ENCODE assay signal across 1 cellular context in the genomic region with DNA sequence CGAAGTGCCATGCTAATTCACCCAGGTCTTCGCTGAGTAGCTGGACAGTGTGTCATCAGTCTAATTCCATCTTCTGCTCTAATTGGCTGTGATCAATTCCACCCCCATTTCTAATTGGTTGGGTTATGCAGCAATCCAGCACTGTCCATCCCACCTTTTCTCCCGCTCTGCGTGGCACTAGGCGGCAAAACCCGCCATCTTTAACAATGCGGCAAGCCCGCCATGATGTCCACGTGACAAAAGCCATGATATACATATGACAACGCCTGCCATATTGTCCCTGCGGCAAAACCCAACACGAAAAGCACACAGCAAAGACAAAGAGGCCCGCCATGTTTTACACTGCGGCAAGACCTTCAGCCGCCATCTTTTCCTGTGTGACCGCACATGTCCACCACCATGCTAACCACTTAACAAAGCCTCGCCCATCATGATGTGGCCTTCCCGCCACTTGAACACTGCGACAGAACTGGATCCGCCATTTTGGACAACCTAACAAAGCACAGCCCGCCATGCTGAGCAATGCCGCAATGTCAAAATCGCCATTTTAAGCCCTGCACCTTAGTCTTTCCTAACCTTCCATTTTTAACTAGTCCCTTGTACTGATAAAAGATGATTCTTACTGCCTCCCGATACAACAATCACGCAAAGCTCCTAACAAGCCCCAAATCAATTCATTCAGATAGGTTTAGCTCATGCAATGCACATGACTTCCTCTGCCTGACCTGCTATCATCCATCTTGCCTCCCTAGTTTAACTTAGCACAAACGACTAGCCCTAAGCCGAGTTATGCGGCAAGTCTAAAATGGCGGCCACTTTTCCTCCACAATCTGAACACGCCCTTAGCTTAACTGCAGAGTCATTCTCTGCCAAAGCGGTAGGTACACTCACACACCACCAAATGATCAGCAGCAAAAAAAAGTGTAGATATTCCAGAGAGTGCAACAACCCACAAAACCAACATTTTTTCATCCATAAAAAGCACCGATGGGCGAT.
A peak's percentile ranks its signal among the peaks of the same experiment; 100 is the strongest.
TF ChIP-seq lines count a peak whose summit lies in the region.

No MANE protein-coding gene starts in this region.

TF ChIP-seq in K562, 482 proteins besides CTCF, POLR2A, EP300 and RAD21 (continued from another document and continues in another):
- TF ChIP-seq PRDM10 (IDR thresholded peaks at IDR 0.05; ENCODE audit: partially characterized antibody) = no peak
- no peak for TF ChIP-seq IRF2 (CRISPR knock-in tag; IDR thresholded peaks at IDR 0.05)
- TF ChIP-seq KLF1 (tag; IDR thresholded peaks at IDR 0.05) = no peak
- no peak for TF ChIP-seq PHF20 (IDR thresholded peaks at IDR 0.05; ENCODE audit: partially characterized antibody)
- TF ChIP-seq ZNF699 (CRISPR knock-in tag; IDR thresholded peaks at IDR 0.05; ENCODE audit: insufficient replicate concordance) = no peak
- no peak for TF ChIP-seq CHD4 (IDR thresholded peaks at IDR 0.05; ENCODE audit: insufficient read depth, insufficient replicate concordance, low read depth, low read length, poor library complexity, severe bottlenecking)
- no peak for TF ChIP-seq ELF2 (CRISPR knock-in tag; IDR thresholded peaks at IDR 0.05)
- TF ChIP-seq ELF1 (tag; IDR thresholded peaks at IDR 0.05) = no peak
- TF ChIP-seq ZNF324 (CRISPR knock-in tag; IDR thresholded peaks at IDR 0.05) = no peak
- no peak for TF ChIP-seq EWSR1 (IDR thresholded peaks at IDR 0.05; ENCODE audit: borderline replicate concordance, low read depth, partially characterized antibody)
- TF ChIP-seq, protein P1, sequence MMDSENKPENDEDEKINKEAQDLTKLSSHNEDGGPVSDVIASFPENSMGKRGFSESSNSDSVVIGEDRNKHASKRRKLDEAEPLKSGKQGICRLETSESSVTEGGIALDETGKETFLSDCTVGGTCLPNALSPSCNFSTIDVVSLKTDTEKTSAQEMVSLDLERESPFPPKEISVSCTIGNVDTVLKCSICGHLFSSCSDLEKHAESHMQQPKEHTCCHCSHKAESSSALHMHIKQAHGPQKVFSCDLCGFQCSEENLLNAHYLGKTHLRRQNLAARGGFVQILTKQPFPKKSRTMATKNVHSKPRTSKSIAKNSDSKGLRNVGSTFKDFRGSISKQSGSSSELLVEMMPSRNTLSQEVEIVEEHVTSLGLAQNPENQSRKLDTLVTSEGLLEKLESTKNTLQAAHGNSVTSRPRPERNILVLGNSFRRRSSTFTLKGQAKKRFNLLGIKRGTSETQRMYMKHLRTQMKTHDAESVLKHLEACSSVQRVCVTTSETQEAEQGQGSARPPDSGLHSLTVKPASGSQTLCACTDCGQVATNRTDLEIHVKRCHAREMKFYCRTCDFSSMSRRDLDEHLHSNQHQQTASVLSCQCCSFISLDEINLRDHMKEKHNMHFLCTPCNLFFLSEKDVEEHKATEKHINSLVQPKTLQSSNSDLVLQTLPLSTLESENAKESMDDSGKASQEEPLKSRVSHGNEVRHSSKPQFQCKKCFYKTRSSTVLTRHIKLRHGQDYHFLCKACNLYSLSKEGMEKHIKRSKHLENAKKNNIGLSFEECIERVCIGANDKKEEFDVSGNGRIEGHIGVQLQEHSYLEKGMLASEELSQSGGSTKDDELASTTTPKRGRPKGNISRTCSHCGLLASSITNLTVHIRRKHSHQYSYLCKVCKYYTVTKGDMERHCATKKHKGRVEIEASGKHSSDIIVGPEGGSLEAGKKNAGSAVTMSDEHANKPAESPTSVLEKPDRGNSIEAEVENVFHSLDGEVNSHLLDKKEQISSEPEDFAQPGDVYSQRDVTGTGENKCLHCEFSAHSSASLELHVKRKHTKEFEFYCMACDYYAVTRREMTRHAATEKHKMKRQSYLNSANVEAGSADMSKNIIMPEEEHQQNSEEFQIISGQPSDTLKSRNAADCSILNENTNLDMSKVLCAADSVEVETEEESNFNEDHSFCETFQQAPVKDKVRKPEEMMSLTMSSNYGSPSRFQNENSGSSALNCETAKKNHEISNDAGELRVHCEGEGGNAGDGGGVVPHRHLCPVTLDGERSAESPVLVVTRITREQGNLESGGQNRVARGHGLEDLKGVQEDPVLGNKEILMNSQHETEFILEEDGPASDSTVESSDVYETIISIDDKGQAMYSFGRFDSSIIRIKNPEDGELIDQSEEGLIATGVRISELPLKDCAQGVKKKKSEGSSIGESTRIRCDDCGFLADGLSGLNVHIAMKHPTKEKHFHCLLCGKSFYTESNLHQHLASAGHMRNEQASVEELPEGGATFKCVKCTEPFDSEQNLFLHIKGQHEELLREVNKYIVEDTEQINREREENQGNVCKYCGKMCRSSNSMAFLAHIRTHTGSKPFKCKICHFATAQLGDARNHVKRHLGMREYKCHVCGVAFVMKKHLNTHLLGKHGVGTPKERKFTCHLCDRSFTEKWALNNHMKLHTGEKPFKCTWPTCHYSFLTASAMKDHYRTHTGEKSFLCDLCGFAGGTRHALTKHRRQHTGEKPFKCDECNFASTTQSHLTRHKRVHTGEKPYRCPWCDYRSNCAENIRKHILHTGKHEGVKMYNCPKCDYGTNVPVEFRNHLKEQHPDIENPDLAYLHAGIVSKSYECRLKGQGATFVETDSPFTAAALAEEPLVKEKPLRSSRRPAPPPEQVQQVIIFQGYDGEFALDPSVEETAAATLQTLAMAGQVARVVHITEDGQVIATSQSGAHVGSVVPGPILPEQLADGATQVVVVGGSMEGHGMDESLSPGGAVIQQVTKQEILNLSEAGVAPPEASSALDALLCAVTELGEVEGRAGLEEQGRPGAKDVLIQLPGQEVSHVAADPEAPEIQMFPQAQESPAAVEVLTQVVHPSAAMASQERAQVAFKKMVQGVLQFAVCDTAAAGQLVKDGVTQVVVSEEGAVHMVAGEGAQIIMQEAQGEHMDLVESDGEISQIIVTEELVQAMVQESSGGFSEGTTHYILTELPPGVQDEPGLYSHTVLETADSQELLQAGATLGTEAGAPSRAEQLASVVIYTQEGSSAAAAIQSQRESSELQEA (IDR thresholded peaks at IDR 0.05; ENCODE audit: low read depth) = no peak
- TF ChIP-seq ZNF79 (CRISPR knock-in tag; IDR thresholded peaks at IDR 0.05; ENCODE audit: low read depth) = no peak
- TF ChIP-seq ZNF121 (CRISPR knock-in tag; conservative IDR thresholded peaks at IDR 0.05) = no peak
- TF ChIP-seq MEF2A (IDR thresholded peaks at IDR 0.05; ENCODE audit: control insufficient read depth, low read depth, low read length) = no peak
- TF ChIP-seq EZH2 (IDR thresholded peaks at IDR 0.05; ENCODE audit: borderline replicate concordance, low read depth, low read length) = no peak
- no peak for TF ChIP-seq NCOA2 (IDR thresholded peaks at IDR 0.05; ENCODE audit: partially characterized antibody in 2 of 2)
- no peak for TF ChIP-seq ZNF384 (IDR thresholded peaks at IDR 0.05; ENCODE audit: low read depth, low read length)
- TF ChIP-seq POLR2H (tag; IDR thresholded peaks at IDR 0.05; ENCODE audit: low read depth) = no peak
- TF ChIP-seq POLR2G (IDR thresholded peaks at IDR 0.05; ENCODE audit: low read depth, low read length) = peak; percentile 57
- TF ChIP-seq IFI16 (CRISPR knock-in tag; IDR thresholded peaks at IDR 0.05) = no peak
- TF ChIP-seq ETV1 (tag; conservative IDR thresholded peaks at IDR 0.05; ENCODE audit: low read depth) = peak; percentile 30; the same call in 1 of the 2 replicates
- no peak for TF ChIP-seq BCL6 (CRISPR knock-in tag; IDR thresholded peaks at IDR 0.05)
- TF ChIP-seq ZNF263 (CRISPR knock-in tag; IDR thresholded peaks at IDR 0.05; ENCODE audit: borderline replicate concordance) = no peak
- TF ChIP-seq CBX2 (IDR thresholded peaks at IDR 0.05; ENCODE audit: insufficient read depth, low read length, poor library complexity, severe bottlenecking) = no peak
- TF ChIP-seq DNMT1 (IDR thresholded peaks at IDR 0.05) = no peak
- peak; percentile 88; the same call in 1 of the 2 replicates for TF ChIP-seq ZNF395 (CRISPR knock-in tag; IDR thresholded peaks at IDR 0.05)
- no peak for TF ChIP-seq PURB (CRISPR knock-in tag; IDR thresholded peaks at IDR 0.05; ENCODE audit: low read depth)
- TF ChIP-seq PRPF4 (IDR thresholded peaks at IDR 0.05; ENCODE audit: insufficient read depth, low read depth, low read length, poor library complexity, severe bottlenecking) = no peak
- TF ChIP-seq HINFP (tag; conservative IDR thresholded peaks at IDR 0.05; ENCODE audit: low read depth) = no peak
- TF ChIP-seq TCF3 (CRISPR knock-in tag; IDR thresholded peaks at IDR 0.05) = no peak
- TF ChIP-seq GTF2E2 (tag; IDR thresholded peaks at IDR 0.05) = no peak
- no peak for TF ChIP-seq U2AF1 (optimal IDR thresholded peaks at IDR 0.05; ENCODE audit: low read depth, low read length)
- TF ChIP-seq CSDE1 (IDR thresholded peaks at IDR 0.05) = peak in 1 of 2 experiments; percentile 99; a peak in 2 of 4 replicates
- TF ChIP-seq PRMT5 (CRISPR knock-in tag; IDR thresholded peaks at IDR 0.05) = no peak
- TF ChIP-seq KAT8 (IDR thresholded peaks at IDR 0.05; ENCODE audit: low read depth) = peak; percentile 77; the same call in 1 of the 2 replicates
- no peak for TF ChIP-seq TEAD1 (CRISPR knock-in tag; IDR thresholded peaks at IDR 0.05)
- peak; percentile 22 for TF ChIP-seq CREM (IDR thresholded peaks at IDR 0.05; ENCODE audit: low read depth)
- no peak for TF ChIP-seq TARDBP (IDR thresholded peaks at IDR 0.05)
- TF ChIP-seq GTF2F1 (IDR thresholded peaks at IDR 0.05; ENCODE audit: low read depth, low read length) = no peak
- no peak for TF ChIP-seq NFXL1 (CRISPR knock-in tag; IDR thresholded peaks at IDR 0.05)
- TF ChIP-seq RBFOX2 (IDR thresholded peaks at IDR 0.05; ENCODE audit: low read depth, low read length) = peak; percentile 77
- TF ChIP-seq HIVEP1 (CRISPR knock-in tag; IDR thresholded peaks at IDR 0.05) = no peak
- no peak for TF ChIP-seq KAT2B (IDR thresholded peaks at IDR 0.05; ENCODE audit: low read depth, low read length)
- TF ChIP-seq HDAC2 (IDR thresholded peaks at IDR 0.05) = no peak
- no peak for TF ChIP-seq ZFPM2 (CRISPR knock-in tag; IDR thresholded peaks at IDR 0.05)
- TF ChIP-seq HSF4 (CRISPR knock-in tag; IDR thresholded peaks at IDR 0.05; ENCODE audit: borderline replicate concordance) = no peak
- no peak for TF ChIP-seq ZNF165 (CRISPR knock-in tag; IDR thresholded peaks at IDR 0.05; ENCODE audit: borderline replicate concordance)
- TF ChIP-seq FOXA1 (IDR thresholded peaks at IDR 0.05; ENCODE audit: borderline replicate concordance) = no peak
- no peak for TF ChIP-seq ZNF785 (CRISPR knock-in tag; IDR thresholded peaks at IDR 0.05)
- no peak for TF ChIP-seq MITF (IDR thresholded peaks at IDR 0.05)
- no peak for TF ChIP-seq HNRNPK (IDR thresholded peaks at IDR 0.05; ENCODE audit: low read depth, low read length, poor library complexity, severe bottlenecking)
- no peak for TF ChIP-seq YBX1 (IDR thresholded peaks at IDR 0.05)
- TF ChIP-seq ZC3H8 (IDR thresholded peaks at IDR 0.05) = no peak
